19 cellular contexts compared by ENCODE assay signal in the genomic region with DNA sequence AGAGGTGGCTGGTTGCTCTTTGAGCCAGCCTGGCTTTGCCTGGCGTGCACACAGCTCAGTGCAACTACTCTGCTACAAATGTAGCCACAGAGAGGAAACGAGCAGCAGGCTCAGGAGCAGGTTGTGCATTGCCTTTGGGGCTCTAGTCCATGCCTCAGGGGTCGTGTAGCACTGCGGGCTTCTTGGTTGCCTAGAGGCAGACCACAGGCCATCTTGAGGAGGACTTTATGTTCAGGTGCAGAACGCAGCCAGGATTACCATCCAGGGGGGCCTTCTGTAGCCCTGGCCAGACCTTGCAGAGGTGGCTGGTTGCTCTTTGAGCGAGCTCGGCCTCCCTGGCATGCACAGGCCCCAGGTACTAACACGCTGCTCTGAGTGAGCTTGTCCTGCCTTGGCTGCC. TPM values are rescaled to one million over a fixed set of nuclear protein-coding genes. Genes with fewer than 3 reads are reported as not detected.
"Had no signal": no experiment of that assay in that cellular context is flagged by ENCODE, and none has a peak within 500 bp of the region (broad histone marks: within the 10 kb centered on the region; RNA-seq: fewer than 3 reads in every experiment).

No MANE protein-coding gene starts in this region.

RNA-seq across cellular contexts. Expression of a gene that starts 41.2 kb away (rescaled TPM):
- total RNA-seq: activated naive CD4-positive, alpha-beta T cell treated with anti-CD3 and anti-CD28 coated beads for 36 hours; activated naive CD4-positive, alpha-beta T cell treated with anti-CD3 and anti-CD28 coated beads, Interleukin-2, amount 50 U/mL, for 72 hours; activated naive CD8-positive, alpha-beta T cell treated with anti-CD3 and anti-CD28 coated beads for 36 hours; activated naive CD8-positive, alpha-beta T cell treated with anti-CD3 and anti-CD28 coated beads, Interleukin-2, amount 10 ng/mL, durations not matched to agents 7 days and 5 days; activated T-cell treated with anti-CD3 and anti-CD28 coated beads, Interleukin-2, amount 50 U/mL, for 4 hours; activated T-cell treated with anti-CD3 and anti-CD28 coated beads, Interleukin-2, amount 50 U/mL, for 72 hours; activated T-helper 1 cell treated with anti-CD3 and anti-CD28 coated beads, Interleukin-12 subunit alpha, Interleukin-12 subunit beta, Interleukin-2, Interleukin-4 antibody, amounts not matched to agents 30 ng/mL and 10 ng/mL and 1 ng/mL, durations not matched to agents 14 hours and 24 hours and 36 hours; activated T-helper 17 cell treated with anti-CD3 and anti-CD28 coated beads, Interleukin-2, amount 50 U/mL, for 72 hours; activated T-helper 2 cell treated with anti-CD3 and anti-CD28 coated beads, Interferon-gamma antibody, Interleukin-2, Interleukin-4, amounts not matched to agents 10 μg/mL and 5 μg/mL and 100 μg/mL, durations not matched to agents 14 hours and 24 hours and 36 hours; adrenal gland; aorta; ascending aorta; astrocyte; body of pancreas; breast epithelium; bronchial epithelial cell; cardiac muscle cell; cerebellum had no signal
- polyA plus RNA-seq: adipose tissue, adrenal gland, aorta, cardiac muscle cell had no signal
